In genomic region chr3:71380096-71380495, GRCh38 we compare ENCODE assay signal across 1 cellular context.
A peak's percentile ranks its signal among the peaks of the same experiment; 100 is the strongest.
TF ChIP-seq lines count a peak whose summit lies in the region.

No MANE protein-coding gene starts in this region.

TF ChIP-seq in HepG2, 621 proteins besides CTCF, POLR2A, EP300 and RAD21 (continued from another document and continues in another):
- no peak for TF ChIP-seq ZNF513 (CRISPR knock-in tag; conservative IDR thresholded peaks at IDR 0.05)
- TF ChIP-seq, protein P1, sequence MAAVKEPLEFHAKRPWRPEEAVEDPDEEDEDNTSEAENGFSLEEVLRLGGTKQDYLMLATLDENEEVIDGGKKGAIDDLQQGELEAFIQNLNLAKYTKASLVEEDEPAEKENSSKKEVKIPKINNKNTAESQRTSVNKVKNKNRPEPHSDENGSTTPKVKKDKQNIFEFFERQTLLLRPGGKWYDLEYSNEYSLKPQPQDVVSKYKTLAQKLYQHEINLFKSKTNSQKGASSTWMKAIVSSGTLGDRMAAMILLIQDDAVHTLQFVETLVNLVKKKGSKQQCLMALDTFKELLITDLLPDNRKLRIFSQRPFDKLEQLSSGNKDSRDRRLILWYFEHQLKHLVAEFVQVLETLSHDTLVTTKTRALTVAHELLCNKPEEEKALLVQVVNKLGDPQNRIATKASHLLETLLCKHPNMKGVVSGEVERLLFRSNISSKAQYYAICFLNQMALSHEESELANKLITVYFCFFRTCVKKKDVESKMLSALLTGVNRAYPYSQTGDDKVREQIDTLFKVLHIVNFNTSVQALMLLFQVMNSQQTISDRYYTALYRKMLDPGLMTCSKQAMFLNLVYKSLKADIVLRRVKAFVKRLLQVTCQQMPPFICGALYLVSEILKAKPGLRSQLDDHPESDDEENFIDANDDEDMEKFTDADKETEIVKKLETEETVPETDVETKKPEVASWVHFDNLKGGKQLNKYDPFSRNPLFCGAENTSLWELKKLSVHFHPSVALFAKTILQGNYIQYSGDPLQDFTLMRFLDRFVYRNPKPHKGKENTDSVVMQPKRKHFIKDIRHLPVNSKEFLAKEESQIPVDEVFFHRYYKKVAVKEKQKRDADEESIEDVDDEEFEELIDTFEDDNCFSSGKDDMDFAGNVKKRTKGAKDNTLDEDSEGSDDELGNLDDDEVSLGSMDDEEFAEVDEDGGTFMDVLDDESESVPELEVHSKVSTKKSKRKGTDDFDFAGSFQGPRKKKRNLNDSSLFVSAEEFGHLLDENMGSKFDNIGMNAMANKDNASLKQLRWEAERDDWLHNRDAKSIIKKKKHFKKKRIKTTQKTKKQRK (IDR thresholded peaks at IDR 0.05; ENCODE audit: low read length) = no peak
- TF ChIP-seq U2AF1 (optimal IDR thresholded peaks at IDR 0.05; ENCODE audit: low read depth, low read length) = no peak
- no peak for TF ChIP-seq SOX13 (IDR thresholded peaks at IDR 0.05)
- TF ChIP-seq SOX13 (CRISPR knock-in tag; conservative IDR thresholded peaks at IDR 0.05 in 1 of 2, IDR thresholded peaks at IDR 0.05 in 1 of 2) = 0 out of 4 replicates have a peak, but pooled peaks of 1 of the 2 experiments have one; percentile 9
- TF ChIP-seq ZFP36 (IDR thresholded peaks at IDR 0.05; ENCODE audit: borderline replicate concordance, low read depth, low read length, partially characterized antibody) = no peak
- TF ChIP-seq ZNF343 (CRISPR knock-in tag; IDR thresholded peaks at IDR 0.05) = no peak
- TF ChIP-seq AGO1 (IDR thresholded peaks at IDR 0.05; ENCODE audit: low read depth, low read length, poor library complexity, severe bottlenecking) = no peak
- no peak for TF ChIP-seq POLR2G (IDR thresholded peaks at IDR 0.05; ENCODE audit: low read depth, low read length)
- TF ChIP-seq ZNF572 (CRISPR knock-in tag; IDR thresholded peaks at IDR 0.05) = no peak
- no peak for TF ChIP-seq ZNF549 (CRISPR knock-in tag; IDR thresholded peaks at IDR 0.05)
- TF ChIP-seq, protein P2, sequence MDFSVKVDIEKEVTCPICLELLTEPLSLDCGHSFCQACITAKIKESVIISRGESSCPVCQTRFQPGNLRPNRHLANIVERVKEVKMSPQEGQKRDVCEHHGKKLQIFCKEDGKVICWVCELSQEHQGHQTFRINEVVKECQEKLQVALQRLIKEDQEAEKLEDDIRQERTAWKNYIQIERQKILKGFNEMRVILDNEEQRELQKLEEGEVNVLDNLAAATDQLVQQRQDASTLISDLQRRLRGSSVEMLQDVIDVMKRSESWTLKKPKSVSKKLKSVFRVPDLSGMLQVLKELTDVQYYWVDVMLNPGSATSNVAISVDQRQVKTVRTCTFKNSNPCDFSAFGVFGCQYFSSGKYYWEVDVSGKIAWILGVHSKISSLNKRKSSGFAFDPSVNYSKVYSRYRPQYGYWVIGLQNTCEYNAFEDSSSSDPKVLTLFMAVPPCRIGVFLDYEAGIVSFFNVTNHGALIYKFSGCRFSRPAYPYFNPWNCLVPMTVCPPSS (IDR thresholded peaks at IDR 0.05) = no peak
- TF ChIP-seq PHF5A (CRISPR knock-in tag; IDR thresholded peaks at IDR 0.05; ENCODE audit: low read depth, unreplicated experiment) = no peak
- TF ChIP-seq, protein P3, sequence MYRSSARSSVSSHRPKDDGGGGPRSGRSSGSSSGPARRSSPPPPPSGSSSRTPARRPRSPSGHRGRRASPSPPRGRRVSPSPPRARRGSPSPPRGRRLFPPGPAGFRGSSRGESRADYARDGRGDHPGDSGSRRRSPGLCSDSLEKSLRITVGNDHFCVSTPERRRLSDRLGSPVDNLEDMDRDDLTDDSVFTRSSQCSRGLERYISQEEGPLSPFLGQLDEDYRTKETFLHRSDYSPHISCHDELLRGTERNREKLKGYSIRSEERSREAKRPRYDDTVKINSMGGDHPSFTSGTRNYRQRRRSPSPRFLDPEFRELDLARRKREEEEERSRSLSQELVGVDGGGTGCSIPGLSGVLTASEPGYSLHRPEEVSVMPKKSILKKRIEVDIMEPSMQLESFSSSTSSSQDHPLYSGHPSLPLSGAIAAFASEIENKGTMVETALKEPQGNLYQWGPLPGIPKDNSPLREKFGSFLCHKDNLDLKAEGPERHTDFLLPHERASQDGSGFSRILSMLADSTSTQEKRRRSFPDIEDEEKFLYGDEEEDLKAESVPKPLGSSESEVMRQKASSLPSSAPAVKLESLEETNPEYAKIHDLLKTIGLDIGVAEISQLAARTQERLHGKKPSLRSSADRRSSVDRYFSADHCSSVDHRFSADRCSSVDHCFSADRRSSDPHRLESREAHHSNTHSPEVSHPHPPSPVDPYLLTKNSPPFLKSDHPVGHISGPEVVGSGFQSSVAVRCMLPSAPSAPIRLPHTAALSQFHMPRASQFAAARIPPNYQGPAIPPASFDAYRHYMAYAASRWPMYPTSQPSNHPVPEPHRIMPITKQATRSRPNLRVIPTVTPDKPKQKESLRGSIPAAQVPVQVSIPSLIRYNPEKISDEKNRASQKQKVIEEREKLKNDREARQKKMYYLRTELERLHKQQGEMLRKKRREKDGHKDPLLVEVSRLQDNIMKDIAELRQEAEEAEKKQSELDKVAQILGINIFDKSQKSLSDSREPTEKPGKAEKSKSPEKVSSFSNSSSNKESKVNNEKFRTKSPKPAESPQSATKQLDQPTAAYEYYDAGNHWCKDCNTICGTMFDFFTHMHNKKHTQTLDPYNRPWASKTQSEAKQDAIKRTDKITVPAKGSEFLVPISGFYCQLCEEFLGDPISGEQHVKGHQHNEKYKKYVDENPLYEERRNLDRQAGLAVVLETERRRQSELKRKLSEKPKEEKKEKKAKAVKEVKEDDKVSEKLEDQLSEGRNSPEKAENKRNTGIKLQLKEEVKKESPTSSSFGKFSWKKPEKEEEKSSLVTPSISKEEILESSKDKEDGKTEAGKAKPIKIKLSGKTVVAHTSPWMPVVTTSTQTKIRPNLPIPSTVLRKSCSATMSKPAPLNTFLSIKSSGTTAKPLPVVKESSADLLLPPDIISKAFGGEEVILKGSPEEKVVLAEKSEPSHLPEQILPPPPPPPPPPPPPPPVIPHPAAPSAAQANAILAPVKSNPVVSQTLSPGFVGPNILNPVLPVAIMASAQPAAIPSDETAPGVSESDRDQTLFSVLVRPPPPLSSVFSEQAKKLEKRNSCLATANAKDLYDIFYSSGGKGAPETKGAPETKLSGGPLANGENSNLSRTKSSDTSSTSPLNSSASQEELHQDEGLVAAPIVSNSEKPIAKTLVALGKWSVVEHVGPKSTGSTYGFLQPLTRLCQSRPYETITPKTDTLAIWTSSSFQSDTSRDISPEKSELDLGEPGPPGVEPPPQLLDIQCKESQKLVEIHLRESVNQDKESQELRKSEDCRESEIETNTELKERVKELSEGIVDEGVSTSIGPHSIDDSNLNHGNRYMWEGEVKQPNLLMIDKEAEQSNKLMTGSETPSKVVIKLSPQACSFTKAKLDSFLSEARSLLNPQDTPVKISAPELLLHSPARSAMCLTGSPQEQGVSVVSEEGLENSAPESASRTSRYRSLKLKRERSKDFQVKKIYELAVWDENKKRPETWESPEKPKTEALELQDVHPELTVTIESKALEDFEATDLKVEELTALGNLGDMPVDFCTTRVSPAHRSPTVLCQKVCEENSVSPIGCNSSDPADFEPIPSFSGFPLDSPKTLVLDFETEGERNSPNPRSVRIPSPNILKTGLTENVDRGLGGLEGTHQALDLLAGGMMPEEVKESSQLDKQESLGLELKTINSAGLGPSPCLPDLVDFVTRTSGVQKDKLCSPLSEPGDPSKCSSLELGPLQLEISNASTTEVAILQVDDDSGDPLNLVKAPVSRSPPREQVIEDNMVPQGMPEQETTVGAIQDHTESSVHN (CRISPR knock-in tag; IDR thresholded peaks at IDR 0.05) = no peak
- TF ChIP-seq CCDC6 (CRISPR knock-in tag; IDR thresholded peaks at IDR 0.05) = no peak
- no peak for TF ChIP-seq TBX3 (IDR thresholded peaks at IDR 0.05; ENCODE audit: borderline replicate concordance)
- no peak for TF ChIP-seq RBFOX2 (IDR thresholded peaks at IDR 0.05; ENCODE audit: low read depth, low read length)
- TF ChIP-seq, protein P4, sequence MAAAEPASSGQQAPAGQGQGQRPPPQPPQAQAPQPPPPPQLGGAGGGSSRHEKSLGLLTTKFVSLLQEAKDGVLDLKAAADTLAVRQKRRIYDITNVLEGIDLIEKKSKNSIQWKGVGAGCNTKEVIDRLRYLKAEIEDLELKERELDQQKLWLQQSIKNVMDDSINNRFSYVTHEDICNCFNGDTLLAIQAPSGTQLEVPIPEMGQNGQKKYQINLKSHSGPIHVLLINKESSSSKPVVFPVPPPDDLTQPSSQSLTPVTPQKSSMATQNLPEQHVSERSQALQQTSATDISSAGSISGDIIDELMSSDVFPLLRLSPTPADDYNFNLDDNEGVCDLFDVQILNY (CRISPR knock-in tag; conservative IDR thresholded peaks at IDR 0.05) = no peak
- no peak for TF ChIP-seq CAMTA2 (CRISPR knock-in tag; IDR thresholded peaks at IDR 0.05; ENCODE audit: borderline replicate concordance)
- TF ChIP-seq MYC (CRISPR knock-in tag; IDR thresholded peaks at IDR 0.05; ENCODE audit: borderline replicate concordance) = no peak
- TF ChIP-seq, protein P5, sequence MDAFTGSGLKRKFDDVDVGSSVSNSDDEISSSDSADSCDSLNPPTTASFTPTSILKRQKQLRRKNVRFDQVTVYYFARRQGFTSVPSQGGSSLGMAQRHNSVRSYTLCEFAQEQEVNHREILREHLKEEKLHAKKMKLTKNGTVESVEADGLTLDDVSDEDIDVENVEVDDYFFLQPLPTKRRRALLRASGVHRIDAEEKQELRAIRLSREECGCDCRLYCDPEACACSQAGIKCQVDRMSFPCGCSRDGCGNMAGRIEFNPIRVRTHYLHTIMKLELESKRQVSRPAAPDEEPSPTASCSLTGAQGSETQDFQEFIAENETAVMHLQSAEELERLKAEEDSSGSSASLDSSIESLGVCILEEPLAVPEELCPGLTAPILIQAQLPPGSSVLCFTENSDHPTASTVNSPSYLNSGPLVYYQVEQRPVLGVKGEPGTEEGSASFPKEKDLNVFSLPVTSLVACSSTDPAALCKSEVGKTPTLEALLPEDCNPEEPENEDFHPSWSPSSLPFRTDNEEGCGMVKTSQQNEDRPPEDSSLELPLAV (CRISPR knock-in tag; conservative IDR thresholded peaks at IDR 0.05; ENCODE audit: low read depth) = no peak
- no peak for TF ChIP-seq ZNF205 (CRISPR knock-in tag; IDR thresholded peaks at IDR 0.05)
- TF ChIP-seq ZNF430 (CRISPR knock-in tag; IDR thresholded peaks at IDR 0.05) = no peak
- TF ChIP-seq POGZ (CRISPR knock-in tag; IDR thresholded peaks at IDR 0.05) = peak; percentile 76
- no peak for TF ChIP-seq ELF3 (CRISPR knock-in tag; IDR thresholded peaks at IDR 0.05)
- TF ChIP-seq ZMYM4 (CRISPR knock-in tag; IDR thresholded peaks at IDR 0.05) = peak; percentile 50; the same call in 1 of the 2 replicates
- no peak for TF ChIP-seq ZNF839 (CRISPR knock-in tag; IDR thresholded peaks at IDR 0.05; ENCODE audit: borderline replicate concordance)
- TF ChIP-seq SMYD3 (CRISPR knock-in tag; IDR thresholded peaks at IDR 0.05) = no peak
- TF ChIP-seq HOMEZ (CRISPR knock-in tag; IDR thresholded peaks at IDR 0.05; ENCODE audit: low read depth) = 0 out of 2 replicates have a peak, but pooled peaks have one; percentile 26
- TF ChIP-seq SOX6 (IDR thresholded peaks at IDR 0.05) = no peak
- TF ChIP-seq SOX6 (CRISPR knock-in tag; IDR thresholded peaks at IDR 0.05) = peak; percentile 54
- TF ChIP-seq FOXA1 (IDR thresholded peaks at IDR 0.05) = no peak
- TF ChIP-seq FOXA1 (CRISPR knock-in tag; IDR thresholded peaks at IDR 0.05) = peak; percentile 73
- no peak for TF ChIP-seq IRF2 (CRISPR knock-in tag; IDR thresholded peaks at IDR 0.05)
- no peak for TF ChIP-seq ZFP90 (CRISPR knock-in tag; IDR thresholded peaks at IDR 0.05; ENCODE audit: borderline replicate concordance)
- no peak for TF ChIP-seq FOXC1 (CRISPR knock-in tag; IDR thresholded peaks at IDR 0.05; ENCODE audit: borderline replicate concordance)
- peak; percentile 25; the same call in 1 of the 2 replicates for TF ChIP-seq GATAD2A (CRISPR knock-in tag; IDR thresholded peaks at IDR 0.05)
- no peak for TF ChIP-seq TP53 (CRISPR knock-in tag; conservative IDR thresholded peaks at IDR 0.05)
- no peak for TF ChIP-seq UBTF (CRISPR knock-in tag; IDR thresholded peaks at IDR 0.05)
- no peak for TF ChIP-seq RARG (CRISPR knock-in tag; IDR thresholded peaks at IDR 0.05; ENCODE audit: low read depth)
- TF ChIP-seq RXRB (CRISPR knock-in tag; IDR thresholded peaks at IDR 0.05; ENCODE audit: borderline replicate concordance) = peak; percentile 14; the same call in 1 of the 2 replicates
